17 cellular contexts compared by ENCODE assay signal in the genomic region with DNA sequence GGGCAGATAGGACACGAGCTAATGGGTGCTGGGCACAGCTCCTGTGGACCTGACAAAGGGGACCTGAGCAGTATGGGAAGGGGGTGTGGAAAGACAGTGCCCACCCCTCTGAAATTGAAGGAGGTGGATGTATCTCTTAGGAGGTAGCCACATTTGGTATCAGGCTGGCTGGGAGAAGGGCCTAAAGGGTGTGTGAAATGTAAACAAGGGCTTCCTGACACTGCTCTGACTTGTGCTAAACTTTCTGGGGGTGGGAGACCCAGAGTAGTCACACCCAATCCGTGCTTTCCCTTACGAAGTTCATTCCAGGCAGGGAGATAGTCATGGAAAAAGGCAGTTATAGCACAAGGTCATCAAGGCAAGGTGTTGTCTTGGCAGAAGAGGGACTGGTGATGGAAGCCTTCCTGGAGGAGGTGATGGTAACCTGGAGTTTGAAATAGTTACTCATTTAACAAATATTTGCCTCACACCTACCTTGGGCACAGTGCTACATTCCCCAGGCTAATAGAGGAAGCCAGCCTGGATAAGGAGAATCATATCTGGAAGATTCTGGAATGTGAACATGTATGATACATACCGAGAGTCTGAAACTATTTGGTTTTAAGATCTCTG.
"Had no signal": no experiment of that assay in that cellular context is flagged by ENCODE, and none has a peak within 500 bp of the region (broad histone marks: within the 10 kb centered on the region; RNA-seq: fewer than 3 reads in every experiment).

No MANE protein-coding gene starts in this region.

- H3K9me3 ChIP-seq: gastrocnemius medialis, thoracic aorta had no signal

- H3K36me3 Mint-ChIP-seq: natural killer cell had no signal

- H3K4me3 Mint-ChIP-seq: activated T-helper 17 cell treated with anti-CD3 and anti-CD28 coated beads, Interleukin-2, amount 50 U/mL, for 72 hours; effector memory CD8-positive, alpha-beta T cell; natural killer cell; stimulated activated effector memory CD8-positive, alpha-beta T cell treated with anti-CD3 and anti-CD28 coated beads, Interleukin-12 subunit alpha, Interleukin-12 subunit beta, amount 100 ng/mL, for 72 hours had no signal

- H3K27me3 Mint-ChIP-seq: activated T-helper 17 cell treated with anti-CD3 and anti-CD28 coated beads, Interleukin-2, amount 50 U/mL, for 72 hours; effector memory CD8-positive, alpha-beta T cell had no signal

- H3K27ac ChIP-seq: gastrocnemius medialis, thoracic aorta had no signal

- H3K4me3 ChIP-seq: gastrocnemius medialis, thoracic aorta had no signal

- H3K27me3 ChIP-seq: gastrocnemius medialis had no signal

- FAIRE-seq: islet of Langerhans had no signal

- H3K27ac Mint-ChIP-seq: activated T-helper 17 cell treated with anti-CD3 and anti-CD28 coated beads, Interleukin-2, amount 50 U/mL, for 72 hours; natural killer cell; stimulated activated effector memory CD8-positive, alpha-beta T cell treated with anti-CD3 and anti-CD28 coated beads, Interleukin-12 subunit alpha, Interleukin-12 subunit beta, amount 100 ng/mL, for 72 hours had no signal

- H3K36me3 ChIP-seq: thoracic aorta had no signal

- ATAC-seq: activated CD4-positive, CD25-positive, alpha-beta regulatory T cell treated with anti-CD3 and anti-CD28 coated beads, Interleukin-2, amount 50 U/mL, for 24 hours; activated T-helper 17 cell treated with anti-CD3 and anti-CD28 coated beads, Interleukin-2, amount 50 U/mL, for 72 hours; effector memory CD8-positive, alpha-beta T cell; gastrocnemius medialis; left lobe of liver; natural killer cell; stimulated activated effector memory CD8-positive, alpha-beta T cell treated with anti-CD3 and anti-CD28 coated beads, Interleukin-12 subunit alpha, Interleukin-12 subunit beta, amount 100 ng/mL, for 72 hours had no signal

- DNase-seq: activated CD4-positive, alpha-beta T cell treated with anti-CD3 and anti-CD28 coated beads, Interleukin-2, amount 50 U/mL, for 1 hour; activated CD8-positive, alpha-beta memory T cell treated with anti-CD3 and anti-CD28 coated beads for 24 hours; activated naive CD4-positive, alpha-beta T cell treated with Interleukin-2 at 50 U/mL for 16 hours; aorta; dermis blood vessel endothelial cell; effector memory CD8-positive, alpha-beta T cell; erythroblast; gastrocnemius medialis; natural killer cell; nucleus accumbens; posterior cingulate gyrus had no signal

- H3K9me3 Mint-ChIP-seq: activated T-helper 17 cell treated with anti-CD3 and anti-CD28 coated beads, Interleukin-2, amount 50 U/mL, for 72 hours; effector memory CD8-positive, alpha-beta T cell; natural killer cell; stimulated activated effector memory CD8-positive, alpha-beta T cell treated with anti-CD3 and anti-CD28 coated beads, Interleukin-12 subunit alpha, Interleukin-12 subunit beta, amount 100 ng/mL, for 72 hours had no signal
